Comparison of ENCODE assay signal across 36 cellular contexts in genomic region chr2:76546207-76546606, GRCh38.
"Had no signal": no experiment of that assay in that cellular context is flagged by ENCODE, and none has a peak within 500 bp of the region (broad histone marks: within the 10 kb centered on the region; RNA-seq: fewer than 3 reads in every experiment).

No MANE protein-coding gene starts in this region.

- DNase-seq: activated effector memory CD4-positive, alpha-beta T cell treated with anti-CD3 and anti-CD28 coated beads, Interleukin-2, amount 50 U/mL, for 16 hours; activated effector memory CD4-positive, alpha-beta T cell treated with Interleukin-2 at 50 U/mL for 16 hours; activated gamma-delta T cell; activated gamma-delta T cell treated with Interleukin-2 at 50 U/mL for 16 hours; activated naive CD4-positive, alpha-beta T cell; activated naive CD4-positive, alpha-beta T cell treated with anti-CD3 and anti-CD28 coated beads for 36 hours; activated naive CD4-positive, alpha-beta T cell treated with anti-CD3 and anti-CD28 coated beads, Interleukin-2, amount 10 ng/mL, durations not matched to agents 7 days and 5 days; activated naive CD4-positive, alpha-beta T cell treated with anti-CD3 and anti-CD28 coated beads, Interleukin-2, amount 50 U/mL, for 16 hours; activated naive CD4-positive, alpha-beta T cell treated with Interleukin-2 at 50 U/mL for 16 hours; activated naive CD8-positive, alpha-beta T cell treated with anti-CD3 and anti-CD28 coated beads for 36 hours; activated naive CD8-positive, alpha-beta T cell treated with anti-CD3 and anti-CD28 coated beads, Interleukin-2, amount 10 ng/mL, durations not matched to agents 7 days and 5 days; activated naive CD8-positive, alpha-beta T cell treated with anti-CD3 and anti-CD28 coated beads, Interleukin-2, amount 50 U/mL, for 24 hours; activated T-cell treated with anti-CD3 and anti-CD28 coated beads, Interleukin-2, amount 50 U/mL, for 24 hours; activated T-cell treated with anti-CD3 and anti-CD28 coated beads, Interleukin-2, amount 50 U/mL, for 4 hours; activated T-cell treated with anti-CD3 and anti-CD28 coated beads, Interleukin-2, amount 50 U/mL, for 48 hours; activated T-cell treated with anti-CD3 and anti-CD28 coated beads, Interleukin-2, amount 50 U/mL, for 72 hours; adrenal gland; amniotic stem cell; amygdala; anterior cingulate cortex; aorta; body of pancreas; brain microvascular endothelial cell; caudate nucleus; central memory CD4-positive, alpha-beta T cell; cerebellar nuclear complex had no signal

- H3K27me3 Mint-ChIP-seq: activated naive CD4-positive, alpha-beta T cell treated with anti-CD3 and anti-CD28 coated beads, Interleukin-2, amount 10 ng/mL, durations not matched to agents 7 days and 5 days; activated naive CD4-positive, alpha-beta T cell treated with anti-CD3 and anti-CD28 coated beads, Interleukin-2, amount 50 U/mL, for 24 hours; activated naive CD8-positive, alpha-beta T cell; activated naive CD8-positive, alpha-beta T cell treated with anti-CD3 and anti-CD28 coated beads for 36 hours; activated naive CD8-positive, alpha-beta T cell treated with anti-CD3 and anti-CD28 coated beads, Interleukin-2, amount 10 ng/mL, durations not matched to agents 7 days and 5 days; activated naive CD8-positive, alpha-beta T cell treated with anti-CD3 and anti-CD28 coated beads, Interleukin-2, amount 50 U/mL, for 24 hours; activated T-cell treated with anti-CD3 and anti-CD28 coated beads, Interleukin-2, amount 50 U/mL, for 24 hours; activated T-helper 17 cell treated with anti-CD3 and anti-CD28 coated beads, Interleukin-2, amount 50 U/mL, for 72 hours; brain; central memory CD8-positive, alpha-beta T cell had no signal

- H3K27ac Mint-ChIP-seq: activated naive CD4-positive, alpha-beta T cell treated with anti-CD3 and anti-CD28 coated beads for 36 hours; activated naive CD4-positive, alpha-beta T cell treated with anti-CD3 and anti-CD28 coated beads, Interleukin-2, amount 10 ng/mL, durations not matched to agents 7 days and 5 days; activated naive CD4-positive, alpha-beta T cell treated with anti-CD3 and anti-CD28 coated beads, Interleukin-2, amount 50 U/mL, for 24 hours; activated naive CD4-positive, alpha-beta T cell treated with anti-CD3 and anti-CD28 coated beads, Interleukin-2, amount 50 U/mL, for 72 hours; activated naive CD8-positive, alpha-beta T cell; activated naive CD8-positive, alpha-beta T cell treated with anti-CD3 and anti-CD28 coated beads for 36 hours; activated naive CD8-positive, alpha-beta T cell treated with anti-CD3 and anti-CD28 coated beads, Interleukin-2, amount 10 ng/mL, durations not matched to agents 7 days and 5 days; activated naive CD8-positive, alpha-beta T cell treated with anti-CD3 and anti-CD28 coated beads, Interleukin-2, amount 50 U/mL, for 24 hours; activated T-cell treated with anti-CD3 and anti-CD28 coated beads, Interleukin-2, amount 50 U/mL, for 24 hours; activated T-cell treated with anti-CD3 and anti-CD28 coated beads, Interleukin-2, amount 50 U/mL, for 72 hours; activated T-helper 1 cell treated with anti-CD3 and anti-CD28 coated beads, Interleukin-12 subunit alpha, Interleukin-12 subunit beta, Interleukin-2, Interleukin-4 antibody, amounts not matched to agents 30 ng/mL and 10 ng/mL and 1 ng/mL, durations not matched to agents 14 hours and 24 hours and 36 hours; activated T-helper 17 cell treated with anti-CD3 and anti-CD28 coated beads, Interleukin-2, amount 50 U/mL, for 72 hours; activated T-helper 2 cell treated with anti-CD3 and anti-CD28 coated beads, Interferon-gamma antibody, Interleukin-2, Interleukin-4, amounts not matched to agents 10 μg/mL and 5 μg/mL and 100 μg/mL, durations not matched to agents 14 hours and 24 hours and 36 hours; brain had no signal

- H3K9me3 Mint-ChIP-seq: activated naive CD8-positive, alpha-beta T cell treated with anti-CD3 and anti-CD28 coated beads, Interleukin-2, amount 10 ng/mL, durations not matched to agents 7 days and 5 days; activated T-helper 1 cell treated with anti-CD3 and anti-CD28 coated beads, Interleukin-12 subunit alpha, Interleukin-12 subunit beta, Interleukin-2, Interleukin-4 antibody, amounts not matched to agents 30 ng/mL and 10 ng/mL and 1 ng/mL, durations not matched to agents 14 hours and 24 hours and 36 hours; brain had no signal

- H3K4me3 Mint-ChIP-seq: activated naive CD4-positive, alpha-beta T cell treated with anti-CD3 and anti-CD28 coated beads for 36 hours; activated naive CD4-positive, alpha-beta T cell treated with anti-CD3 and anti-CD28 coated beads, Interleukin-2, amount 10 ng/mL, durations not matched to agents 7 days and 5 days; activated naive CD4-positive, alpha-beta T cell treated with anti-CD3 and anti-CD28 coated beads, Interleukin-2, amount 50 U/mL, for 24 hours; activated naive CD8-positive, alpha-beta T cell; activated naive CD8-positive, alpha-beta T cell treated with anti-CD3 and anti-CD28 coated beads for 36 hours; activated naive CD8-positive, alpha-beta T cell treated with anti-CD3 and anti-CD28 coated beads, Interleukin-2, amount 10 ng/mL, durations not matched to agents 7 days and 5 days; activated naive CD8-positive, alpha-beta T cell treated with anti-CD3 and anti-CD28 coated beads, Interleukin-2, amount 50 U/mL, for 24 hours; activated T-cell treated with anti-CD3 and anti-CD28 coated beads, Interleukin-2, amount 50 U/mL, for 24 hours; activated T-cell treated with anti-CD3 and anti-CD28 coated beads, Interleukin-2, amount 50 U/mL, for 4 hours; activated T-cell treated with anti-CD3 and anti-CD28 coated beads, Interleukin-2, amount 50 U/mL, for 72 hours; activated T-helper 1 cell treated with anti-CD3 and anti-CD28 coated beads, Interleukin-12 subunit alpha, Interleukin-12 subunit beta, Interleukin-2, Interleukin-4 antibody, amounts not matched to agents 30 ng/mL and 10 ng/mL and 1 ng/mL, durations not matched to agents 14 hours and 24 hours and 36 hours; activated T-helper 17 cell treated with anti-CD3 and anti-CD28 coated beads, Interleukin-2, amount 50 U/mL, for 72 hours; brain; central memory CD8-positive, alpha-beta T cell had no signal

- ATAC-seq: activated naive CD4-positive, alpha-beta T cell treated with anti-CD3 and anti-CD28 coated beads, Interleukin-2, amount 50 U/mL, for 72 hours; activated naive CD8-positive, alpha-beta T cell treated with anti-CD3 and anti-CD28 coated beads, Interleukin-2, amount 50 U/mL, for 24 hours; activated T-cell treated with anti-CD3 and anti-CD28 coated beads, Interleukin-2, amount 50 U/mL, for 4 hours; activated T-cell treated with anti-CD3 and anti-CD28 coated beads, Interleukin-2, amount 50 U/mL, for 72 hours; activated T-helper 17 cell treated with anti-CD3 and anti-CD28 coated beads, Interleukin-2, amount 50 U/mL, for 72 hours; body of pancreas had no signal

- H3K36me3 Mint-ChIP-seq: activated naive CD4-positive, alpha-beta T cell treated with anti-CD3 and anti-CD28 coated beads, Interleukin-2, amount 10 ng/mL, durations not matched to agents 7 days and 5 days; activated naive CD4-positive, alpha-beta T cell treated with anti-CD3 and anti-CD28 coated beads, Interleukin-2, amount 50 U/mL, for 24 hours; activated naive CD4-positive, alpha-beta T cell treated with anti-CD3 and anti-CD28 coated beads, Interleukin-2, amount 50 U/mL, for 72 hours; activated naive CD8-positive, alpha-beta T cell; activated naive CD8-positive, alpha-beta T cell treated with anti-CD3 and anti-CD28 coated beads for 36 hours; activated naive CD8-positive, alpha-beta T cell treated with anti-CD3 and anti-CD28 coated beads, Interleukin-2, amount 10 ng/mL, durations not matched to agents 7 days and 5 days; brain had no signal

- FAIRE-seq: astrocyte, bronchial epithelial cell had no signal

- H3K4me1 Mint-ChIP-seq: activated naive CD4-positive, alpha-beta T cell treated with anti-CD3 and anti-CD28 coated beads, Interleukin-2, amount 10 ng/mL, durations not matched to agents 7 days and 5 days; activated naive CD4-positive, alpha-beta T cell treated with anti-CD3 and anti-CD28 coated beads, Interleukin-2, amount 50 U/mL, for 24 hours; activated naive CD8-positive, alpha-beta T cell treated with anti-CD3 and anti-CD28 coated beads for 36 hours; activated naive CD8-positive, alpha-beta T cell treated with anti-CD3 and anti-CD28 coated beads, Interleukin-2, amount 10 ng/mL, durations not matched to agents 7 days and 5 days; activated naive CD8-positive, alpha-beta T cell treated with anti-CD3 and anti-CD28 coated beads, Interleukin-2, amount 50 U/mL, for 24 hours; activated T-helper 17 cell treated with anti-CD3 and anti-CD28 coated beads, Interleukin-2, amount 50 U/mL, for 72 hours; brain; central memory CD8-positive, alpha-beta T cell had no signal
